In genomic region chr9:136283291-136284235, GRCh38 we compare ENCODE assay signal across 1 cellular context.
A peak's percentile ranks its signal among the peaks of the same experiment; 100 is the strongest.
TF ChIP-seq lines count a peak whose summit lies in the region.

No MANE protein-coding gene starts in this region.

TF ChIP-seq in GM12878, 131 proteins besides CTCF, POLR2A, EP300 and RAD21 (continued from another document):
- no peak for TF ChIP-seq USF2 (IDR thresholded peaks at IDR 0.05; ENCODE audit: borderline replicate concordance, low read depth, low read length)
- no peak for TF ChIP-seq PBX3 (IDR thresholded peaks at IDR 0.05; ENCODE audit: insufficient replicate concordance, low read depth, low read length)
- peak; percentile 80 for TF ChIP-seq SMC3 (IDR thresholded peaks at IDR 0.05; ENCODE audit: borderline replicate concordance, low read length)
- peak; percentile 35 for TF ChIP-seq RELA (IDR thresholded peaks at IDR 0.05; ENCODE audit: borderline replicate concordance, partially characterized antibody)
- TF ChIP-seq ZNF622 (IDR thresholded peaks at IDR 0.05): no peak
- no peak for TF ChIP-seq CREB1 (IDR thresholded peaks at IDR 0.05; ENCODE audit: low read depth)
- TF ChIP-seq NFYA (IDR thresholded peaks at IDR 0.05; ENCODE audit: borderline replicate concordance, low read depth, low read length): no peak
- no peak for TF ChIP-seq BMI1 (IDR thresholded peaks at IDR 0.05; ENCODE audit: borderline replicate concordance)
- TF ChIP-seq ZBTB40 (IDR thresholded peaks at IDR 0.05; ENCODE audit: borderline replicate concordance): no peak
- no peak for TF ChIP-seq ZZZ3 (IDR thresholded peaks at IDR 0.05; ENCODE audit: control insufficient read depth, insufficient read length, low read depth)
- peak; percentile 17; the same call in 1 of the 2 replicates for TF ChIP-seq TCF12 (IDR thresholded peaks at IDR 0.05; ENCODE audit: low read depth, low read length)
- no peak for TF ChIP-seq PRDM15 (CRISPR knock-in tag; IDR thresholded peaks at IDR 0.05)
- peak; percentile 87; the same call in 1 of the 2 replicates for TF ChIP-seq RB1 (IDR thresholded peaks at IDR 0.05; ENCODE audit: borderline replicate concordance)
- peak; percentile 7 to 36; a peak in 2 of 4 replicates for TF ChIP-seq BHLHE40 (IDR thresholded peaks at IDR 0.05; ENCODE audit: borderline replicate concordance in 1 of 2, low read depth in 2 of 2, low read length in 1 of 2)
- TF ChIP-seq ATF7 (IDR thresholded peaks at IDR 0.05; ENCODE audit: low read depth): no peak
- TF ChIP-seq HDGF (IDR thresholded peaks at IDR 0.05): no peak
- TF ChIP-seq ZNF207 (IDR thresholded peaks at IDR 0.05; ENCODE audit: borderline replicate concordance): 0 out of 2 replicates have a peak, but pooled peaks have one; percentile 55
- TF ChIP-seq NR2F1 (conservative IDR thresholded peaks at IDR 0.05): peak; percentile 90
- TF ChIP-seq ZBTB4 (CRISPR knock-in tag; IDR thresholded peaks at IDR 0.05): no peak
- TF ChIP-seq BCLAF1 (IDR thresholded peaks at IDR 0.05): no peak
- TF ChIP-seq FOXK2 (IDR thresholded peaks at IDR 0.05): no peak
- TF ChIP-seq TBL1XR1 (IDR thresholded peaks at IDR 0.05; ENCODE audit: low read depth, low read length): no peak
